In the genomic region with DNA sequence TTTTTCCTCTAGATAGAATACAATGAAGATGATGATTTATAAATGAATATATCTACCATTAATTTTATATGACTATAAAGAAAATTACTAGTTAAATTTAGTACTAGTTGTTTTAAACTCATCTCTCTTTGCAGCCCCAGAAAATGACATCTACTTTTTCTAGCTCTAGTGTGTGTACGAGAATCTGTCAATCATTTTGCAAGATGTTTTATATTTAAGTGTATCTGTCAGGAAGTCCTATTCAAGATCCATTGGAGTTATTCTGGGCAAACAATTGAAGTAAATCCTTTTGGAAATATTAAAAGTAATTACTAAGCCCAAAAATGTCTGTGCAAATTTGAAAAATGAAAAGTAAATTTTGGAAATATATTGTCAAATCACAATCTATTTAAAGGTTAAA, we compare ENCODE assay signal across 21 cellular contexts.
A peak's percentile ranks its signal among the peaks of the same experiment; 100 is the strongest.
DNase-seq lines count a peak whose midpoint lies in the region; ATAC-seq, FAIRE-seq and TF ChIP-seq lines count a peak whose summit lies in the region.
"Had no signal": no experiment of that assay in that cellular context is flagged by ENCODE, and none has a peak within 500 bp of the region (broad histone marks: within the 10 kb centered on the region; RNA-seq: fewer than 3 reads in every experiment).

No MANE protein-coding gene starts in this region.

- H3K79me2 ChIP-seq in osteoblast (ENCODE audit: insufficient read depth, low read length) = no peaks in the 10 kb centered on the region

- POLR2A ChIA-PET in HEK293T (lab: Yijun Ruan, JAX) = no interaction called here

- no peaks in the 10 kb centered on the region for H4K20me1 ChIP-seq in osteoblast (ENCODE audit: insufficient read depth, low read length)
- H4K20me1 ChIP-seq: BLaER1 treated with 17β-estradiol and CSF1 and Interleukin-3, amounts not matched to agents 10 nM and 100 nM had no signal

- DNase-seq in HEK293T (ENCODE audit: extremely low spot score) (no peak), kidney (no peak), osteoblast (ENCODE audit: insufficient read length, low spot score, missing footprints) (peak; percentile 31), DMS53 treated with DMSO at 0.1 percent for 48 hours (lab: John Stamatoyannopoulos, UW; ENCODE audit: unreplicated experiment) (no peak)
- DNase-seq: AML-193; Caco-2; Calu3; CD4-positive, alpha-beta T cell; CD8-positive, alpha-beta T cell; DMS79; DND-41; EL; GDM1 had no signal

- H3K4me3 ChIP-seq in kidney (ENCODE audit: low read length in 2 of 2) = no peak overlapping the region
- no peak overlapping the region for H3K4me3 ChIP-seq in osteoblast (ENCODE audit: insufficient read depth, low read length)
- H3K4me3 ChIP-seq: A549; BLaER1 treated with 17β-estradiol and CSF1 and Interleukin-3, amounts not matched to agents 10 nM and 100 nM; GM12878 had no signal

- H3K4me1 ChIP-seq in kidney (ENCODE audit: control insufficient read depth in 1 of 2, insufficient read depth in 1 of 2, low read depth in 1 of 2, low read length in 2 of 2) (no peaks in the 10 kb centered on the region), osteoblast (ENCODE audit: insufficient read depth, low read length) (peaks cover 7% of the 10 kb centered on the region)
- H3K4me1 ChIP-seq: A549; BLaER1 treated with 17β-estradiol and CSF1 and Interleukin-3, amounts not matched to agents 10 nM and 100 nM; Caco-2 had no signal

- H3K36me3 ChIP-seq in kidney (ENCODE audit: control insufficient read depth in 1 of 2, insufficient read depth in 2 of 2, low read length in 2 of 2) (no peaks in the 10 kb centered on the region), osteoblast (ENCODE audit: insufficient read depth, low read length) (no peaks in the 10 kb centered on the region)
- H3K36me3 ChIP-seq: BLaER1 treated with 17β-estradiol and CSF1 and Interleukin-3, amounts not matched to agents 10 nM and 100 nM had no signal

- no peaks in the 10 kb centered on the region for H3K27me3 ChIP-seq in osteoblast (ENCODE audit: insufficient read depth, low read length)
- H3K27me3 ChIP-seq: BLaER1 treated with 17β-estradiol and CSF1 and Interleukin-3, amounts not matched to agents 10 nM and 100 nM had no signal

- CTCF ChIA-PET in HEK293T (lab: Yijun Ruan, JAX) = interaction anchor here (1.3 kb wide), 1 partner anchor 8 kb away, joined by 4 read pairs; no protein-coding TSS in a partner anchor

- FAIRE-seq in kidney (lab: Jason Lieb, UNC) = peak; percentile 8
- FAIRE-seq: A549, D721Med, GM12878, GM19239 had no signal

- no peak overlapping the region for H3K27ac ChIP-seq in kidney (ENCODE audit: low read depth in 2 of 2, low read length in 2 of 2)
- H3K27ac ChIP-seq in osteoblast (ENCODE audit: low read depth, low read length) = no peak overlapping the region
- H3K27ac ChIP-seq: 22Rv1; A549; BLaER1 treated with 17β-estradiol and CSF1 and Interleukin-3, amounts not matched to agents 10 nM and 100 nM; C4-2B had no signal

- intact Hi-C loops in kidney (cut with DNase I) = no loop called here

- H2AFZ ChIP-seq in osteoblast (ENCODE audit: low read length) = no peak overlapping the region

- TF ChIP-seq CTCF in kidney (IDR thresholded peaks at IDR 0.05; ENCODE audit: borderline replicate concordance, extremely low read depth, insufficient read depth) = no peak
- no peak for TF ChIP-seq CTCF in osteoblast (IDR thresholded peaks at IDR 0.05; ENCODE audit: extremely low read depth, low read depth, low read length)

- ATAC-seq in HG03378 (IDR thresholded peaks at IDR 0.05; ENCODE audit: unreplicated experiment) = no peak
- ATAC-seq: A549; CD8-positive, alpha-beta T cell; GM12878 had no signal

- no peaks in the 10 kb centered on the region for H3K9me3 ChIP-seq in kidney (ENCODE audit: control insufficient read depth in 1 of 2, low read length in 2 of 2)
- no peaks in the 10 kb centered on the region for H3K9me3 ChIP-seq in osteoblast (ENCODE audit: low read depth, low read length)
- H3K9me3 ChIP-seq: A549; BLaER1 treated with 17β-estradiol and CSF1 and Interleukin-3, amounts not matched to agents 10 nM and 100 nM; Caco-2 had no signal

- H3K9ac ChIP-seq in kidney (ENCODE audit: low read length in 2 of 2) = no peak overlapping the region
- H3K9ac ChIP-seq: BLaER1 treated with 17β-estradiol and CSF1 and Interleukin-3, amounts not matched to agents 10 nM and 100 nM had no signal

- H3K4me2 ChIP-seq in osteoblast (ENCODE audit: insufficient read depth, low read length) = no peak overlapping the region
- H3K4me2 ChIP-seq: A549; BLaER1 treated with 17β-estradiol and CSF1 and Interleukin-3, amounts not matched to agents 10 nM and 100 nM had no signal

TF ChIP-seq in HEK293T, 16 proteins besides CTCF, POLR2A, EP300 and RAD21:
- TF ChIP-seq, protein P1, sequence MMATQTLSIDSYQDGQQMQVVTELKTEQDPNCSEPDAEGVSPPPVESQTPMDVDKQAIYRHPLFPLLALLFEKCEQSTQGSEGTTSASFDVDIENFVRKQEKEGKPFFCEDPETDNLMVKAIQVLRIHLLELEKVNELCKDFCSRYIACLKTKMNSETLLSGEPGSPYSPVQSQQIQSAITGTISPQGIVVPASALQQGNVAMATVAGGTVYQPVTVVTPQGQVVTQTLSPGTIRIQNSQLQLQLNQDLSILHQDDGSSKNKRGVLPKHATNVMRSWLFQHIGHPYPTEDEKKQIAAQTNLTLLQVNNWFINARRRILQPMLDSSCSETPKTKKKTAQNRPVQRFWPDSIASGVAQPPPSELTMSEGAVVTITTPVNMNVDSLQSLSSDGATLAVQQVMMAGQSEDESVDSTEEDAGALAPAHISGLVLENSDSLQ (IDR thresholded peaks at IDR 0.05) = peak; percentile 77; the same call in 1 of the 2 replicates
- no peak for TF ChIP-seq HDGF (IDR thresholded peaks at IDR 0.05; ENCODE audit: borderline replicate concordance)
